Comparison of ENCODE assay signal across 1 cellular context in the genomic region with DNA sequence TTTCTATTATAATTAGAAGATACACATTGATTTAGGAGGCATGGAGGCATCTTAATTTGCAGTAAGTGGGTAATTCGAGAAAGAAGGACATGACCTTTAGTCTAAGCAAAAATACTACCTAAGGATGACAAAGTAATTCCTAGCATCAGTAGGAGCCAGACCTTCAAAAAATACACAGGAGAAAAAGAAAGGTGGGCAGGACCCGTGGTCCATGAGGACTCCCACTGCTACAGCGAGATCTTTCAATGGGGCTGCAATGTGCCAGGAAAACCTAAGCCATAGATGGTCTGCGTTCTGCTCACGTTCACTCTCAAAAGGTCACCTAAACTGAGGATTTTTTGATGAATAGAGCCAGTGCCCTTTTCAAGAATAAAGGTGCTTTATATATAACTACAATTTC.
TF ChIP-seq lines count a peak whose summit lies in the region.

No MANE protein-coding gene starts in this region.

TF ChIP-seq in endothelial cell of umbilical vein, 7 proteins besides CTCF, POLR2A, EP300 and RAD21:
- TF ChIP-seq, protein P1, sequence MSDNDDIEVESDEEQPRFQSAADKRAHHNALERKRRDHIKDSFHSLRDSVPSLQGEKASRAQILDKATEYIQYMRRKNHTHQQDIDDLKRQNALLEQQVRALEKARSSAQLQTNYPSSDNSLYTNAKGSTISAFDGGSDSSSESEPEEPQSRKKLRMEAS (IDR thresholded peaks at IDR 0.05; ENCODE audit: insufficient read depth, insufficient read length), result no peak
- TF ChIP-seq JUN (IDR thresholded peaks at IDR 0.05; ENCODE audit: borderline replicate concordance, insufficient read depth, insufficient read length, low read depth) (no peak), GATA2 (IDR thresholded peaks at IDR 0.05; ENCODE audit: insufficient read depth, insufficient read length, low read depth, low read length) (no peak), FOS (IDR thresholded peaks at IDR 0.05; ENCODE audit: borderline replicate concordance, insufficient read depth, low read length) (no peak), EZH2 (IDR thresholded peaks at IDR 0.05; ENCODE audit: borderline replicate concordance, low read depth, low read length, severe bottlenecking) (no peak), POLR2AphosphoS5 (IDR thresholded peaks at IDR 0.05; ENCODE audit: insufficient read depth, low read depth, low read length) (no peak), MYC (IDR thresholded peaks at IDR 0.05; ENCODE audit: low read depth, low read length) (no peak)
